Comparison of ENCODE assay signal across 14 cellular contexts in genomic region chr6:149929422-149929821, GRCh38. TPM values are rescaled to one million over a fixed set of nuclear protein-coding genes. Genes with fewer than 3 reads are reported as not detected.
DNase-seq lines count a peak whose midpoint lies in the region; ATAC-seq and TF ChIP-seq lines count a peak whose summit lies in the region.
"Had no signal": no experiment of that assay in that cellular context is flagged by ENCODE, and none has a peak within 500 bp of the region (broad histone marks: within the 10 kb centered on the region; RNA-seq: fewer than 3 reads in every experiment).

No MANE protein-coding gene starts in this region.

- DNase-seq in heart right ventricle: no peak
- no peak for DNase-seq in left ventricle myocardium superior
- DNase-seq in endodermal cell: peak; percentile 81
- DNase-seq in type B pancreatic cell (ENCODE audit: extremely low spot score, unreplicated experiment): no peak
- DNase-seq in RKO (ENCODE audit: low spot score): no peak
- no peak for DNase-seq in H4 (ENCODE audit: low spot score)
- DNase-seq: NCI-H226, upper lobe of left lung had no signal

- intact Hi-C loops in heart right ventricle (cut with DNase I) (loop anchor here in 7 of 10 donors (5.0 to 10.0 kb wide), 5 partner anchors 97 to 385 kb away; partner anchors contain the start of genes GINM1 (in 1 of the 7), LATS1 (in 1 of the 7) and PPIL4 (in 1 of the 7)), left ventricle myocardium superior (cut with micrococcal nuclease) (loop anchor here (5.0 kb wide), 1 partner anchor 92 kb away; no protein-coding TSS in a partner anchor)

- H3K79me2 ChIP-seq in Loucy (ENCODE audit: insufficient read depth, low read length): no peaks in the 10 kb centered on the region

- no peaks in the 10 kb centered on the region for H3K36me3 Mint-ChIP-seq in endodermal cell (ENCODE audit: low read depth)
- no peaks in the 10 kb centered on the region for H3K36me3 Mint-ChIP-seq in type B pancreatic cell

- H3K27ac Mint-ChIP-seq in endodermal cell (no peak overlapping the region), type B pancreatic cell (no peak overlapping the region)

- TF ChIP-seq CTCF in heart right ventricle (IDR thresholded peaks at IDR 0.05) (peak in 7 of 9 donors; percentile 10 to 33 (median 19)), Loucy (conservative IDR thresholded peaks at IDR 0.05; ENCODE audit: low read length) (peak; percentile 89), endodermal cell (conservative IDR thresholded peaks at IDR 0.05) (peak; percentile 82), type B pancreatic cell (conservative IDR thresholded peaks at IDR 0.05) (peak; percentile 67)

- no peak overlapping the region for H3K4me3 Mint-ChIP-seq in endodermal cell
- H3K4me3 Mint-ChIP-seq in type B pancreatic cell: no peak overlapping the region

- H4K20me1 ChIP-seq in Loucy (ENCODE audit: insufficient read depth, low read length, poor library complexity, severe bottlenecking): no peaks in the 10 kb centered on the region

- H2AFZ ChIP-seq in Loucy (ENCODE audit: low read length): no peak overlapping the region

- H3K27ac ChIP-seq in heart right ventricle (no peak overlapping the region), endodermal cell (ENCODE audit: low read depth, low read length) (no peak overlapping the region)
- H3K27ac ChIP-seq: adrenal gland, HL-60, neutrophil, upper lobe of left lung had no signal

- H3K4me1 ChIP-seq in heart right ventricle (peaks cover 0 to 22% (median 12%) of the 10 kb centered on the region in 9 donors), Loucy (ENCODE audit: insufficient read depth, low read length, poor library complexity, severe bottlenecking) (peaks cover 4% of the 10 kb centered on the region), endodermal cell (ENCODE audit: control insufficient read depth, insufficient read depth, low read length) (no peaks in the 10 kb centered on the region)

- peaks cover 85% of the 10 kb centered on the region for H3K27me3 Mint-ChIP-seq in endodermal cell (ENCODE audit: insufficient read depth)
- peaks cover 88% of the 10 kb centered on the region for H3K27me3 Mint-ChIP-seq in type B pancreatic cell

- H3K4me1 Mint-ChIP-seq in endodermal cell (peaks cover 1% of the 10 kb centered on the region), type B pancreatic cell (ENCODE audit: unreplicated experiment) (peaks cover 4% of the 10 kb centered on the region)

- H3K9me2 ChIP-seq in Loucy (replicated peaks; ENCODE audit: low read depth, low read length): no peaks in the 10 kb centered on the region

- H3F3A ChIP-seq in Loucy (ENCODE audit: low read depth): no peaks in the 10 kb centered on the region

- 6 to 9% methylated on average over 3 of the region's 3 CpGs for WGBS in heart right ventricle, 2 donors
- WGBS in endodermal cell (ENCODE audit: insufficient coverage in 1 of 2, insufficient read length in 1 of 2), 2 experiments: 11 to 29% methylated on average over 1 to 3 of the region's 3 CpGs

- ATAC-seq in heart right ventricle: no peak
- ATAC-seq in left ventricle myocardium superior: no peak
- no peak for ATAC-seq in HG02759 (IDR thresholded peaks at IDR 0.05; ENCODE audit: unreplicated experiment)

- H3K9me3 Mint-ChIP-seq in endodermal cell (no peaks in the 10 kb centered on the region), type B pancreatic cell (no peaks in the 10 kb centered on the region)

- no peak overlapping the region for H3K4me2 ChIP-seq in Loucy (ENCODE audit: low read depth, low read length, poor library complexity, severe bottlenecking)

- H3K36me3 ChIP-seq in heart right ventricle: no peaks in the 10 kb centered on the region
- H3K36me3 ChIP-seq in Loucy (ENCODE audit: insufficient read depth, low read length): no peaks in the 10 kb centered on the region
- no peaks in the 10 kb centered on the region for H3K36me3 ChIP-seq in endodermal cell (ENCODE audit: control insufficient read depth, insufficient read depth, low read length)
- H3K36me3 ChIP-seq: adrenal gland, neutrophil, upper lobe of left lung had no signal

- H3K4me3 ChIP-seq in heart right ventricle (no peak overlapping the region), Loucy (ENCODE audit: low read length, poor library complexity, severe bottlenecking) (no peak overlapping the region), endodermal cell (ENCODE audit: low read length) (no peak overlapping the region)
- H3K4me3 ChIP-seq: adrenal gland, upper lobe of left lung had no signal

- H3K27me3 ChIP-seq in heart right ventricle (peaks cover 0 to 92% (median 56%) of the 10 kb centered on the region in 7 donors), Loucy (ENCODE audit: insufficient read depth, low read length, poor library complexity, severe bottlenecking) (no peaks in the 10 kb centered on the region), endodermal cell (ENCODE audit: control insufficient read depth, insufficient read depth, low read length, poor library complexity, severe bottlenecking) (peaks cover 92% of the 10 kb centered on the region)

- H3K9ac ChIP-seq in Loucy (ENCODE audit: low read depth, low read length, poor library complexity, severe bottlenecking): no peak overlapping the region
- H3K9ac ChIP-seq in endodermal cell (ENCODE audit: extremely low read depth, low read length, poor library complexity, severe bottlenecking): no peak overlapping the region

- H3K9me3 ChIP-seq in heart right ventricle (no peaks in the 10 kb centered on the region), Loucy (ENCODE audit: insufficient read depth, low read depth, low read length) (no peaks in the 10 kb centered on the region), endodermal cell (ENCODE audit: control insufficient read depth, low read length) (no peaks in the 10 kb centered on the region)
- H3K9me3 ChIP-seq: adrenal gland, neutrophil, upper lobe of left lung had no signal

RNA-seq across cellular contexts. Expression of gene RAET1G, which starts 6.5 kb away (rescaled TPM):
- total RNA-seq in heart right ventricle: under 1 TPM in 3 of 10 donors, not detected in 7; 0.21 to 0.37 (median 0.36) TPM
- under 1 TPM in 1 of 2 donors, not detected in 1; 0.32 TPM for polyA plus RNA-seq in heart right ventricle
- 0.32 TPM for total RNA-seq in left ventricle myocardium superior
- not detected for total RNA-seq in endodermal cell
- polyA plus RNA-seq in endodermal cell (2013, experiment 1 of 2): not detected
- polyA plus RNA-seq in endodermal cell (2013, experiment 2 of 2): not detected
- 0.53 and 2.1 TPM in 2 replicates for total RNA-seq in type B pancreatic cell (ENCODE audit: low replicate concordance)
- total RNA-seq in H4 (2014; rRNA removed; shearing (Covaris generic)): not detected in 2 replicates

RNA-seq across cellular contexts. Expression of gene ULBP2, which starts 12.4 kb away (rescaled TPM):
- 1 to 10 TPM in 5 of 10 donors, under 1 TPM in 5; 0.46 to 2.4 (median 1.0) TPM for total RNA-seq in heart right ventricle
- polyA plus RNA-seq in heart right ventricle: 1 to 10 TPM in 1 of 2 donors, not detected in 1; 2.7 TPM
- 0.84 TPM for total RNA-seq in left ventricle myocardium superior
- total RNA-seq in endodermal cell: under 1 TPM in 1 of 2 donors, not detected in 1; 0.20 TPM
- 0.78 TPM for polyA plus RNA-seq in endodermal cell (2013, experiment 1 of 2)
- polyA plus RNA-seq in endodermal cell (2013, experiment 2 of 2): 0.58 TPM
- total RNA-seq in type B pancreatic cell (ENCODE audit: low replicate concordance): 1.4 TPM in 1 of 2 replicates, not detected in the other
- total RNA-seq in H4 (2014; rRNA removed; shearing (Covaris generic)): 11.6 and 15.7 TPM in 2 replicates

RNA-seq across cellular contexts. Expression of gene RAET1E, which starts 31.5 kb away (rescaled TPM):
- total RNA-seq in heart right ventricle: 1 to 10 TPM in 1 of 10 donors, under 1 TPM in 6, not detected in 3; 0.15 to 1.4 (median 0.48) TPM
- polyA plus RNA-seq in heart right ventricle: under 1 TPM; 0.29 to 0.33 TPM
- total RNA-seq in left ventricle myocardium superior: 0.79 TPM
- total RNA-seq in endodermal cell: not detected
- polyA plus RNA-seq in endodermal cell (2013, experiment 1 of 2): not detected
- not detected for polyA plus RNA-seq in endodermal cell (2013, experiment 2 of 2)
- total RNA-seq in type B pancreatic cell (ENCODE audit: low replicate concordance): 1.2 TPM in 1 of 2 replicates, not detected in the other
- not detected in 2 replicates for total RNA-seq in H4 (2014; rRNA removed; shearing (Covaris generic))
- total RNA-seq: glomerular endothelial cell had no signal

RNA-seq across cellular contexts. Expression of gene ULBP1, which starts 34.3 kb away (rescaled TPM):
- total RNA-seq in heart right ventricle (under 1 TPM; 0.13 to 0.46 (median 0.23) TPM), left ventricle myocardium superior (0.17 TPM), endodermal cell (under 1 TPM; 0.31 to 0.55 TPM), type B pancreatic cell (ENCODE audit: low replicate concordance) (0.48 and 8.2 TPM in 2 replicates)
- polyA plus RNA-seq in heart right ventricle: under 1 TPM; 0.07 to 0.32 TPM
- 4.0 TPM for polyA plus RNA-seq in endodermal cell (2013, experiment 1 of 2)
- 2.5 TPM for polyA plus RNA-seq in endodermal cell (2013, experiment 2 of 2)
- 3.4 and 3.9 TPM in 2 replicates for total RNA-seq in H4 (2014; rRNA removed; shearing (Covaris generic))

Comparison
In these comparisons a context has a peak if more than half of its experiments do, and no peak if none do; other contexts are left out.
1. CTCF ChIP-seq: peak in every context shown above with its lines; median percentile 89 in Loucy; 82 in endodermal cell; 67 in type B pancreatic cell; 19 in heart right ventricle.